24 cellular contexts compared by ENCODE assay signal in genomic region chr6:87095056-87095527, GRCh38. TPM values are rescaled to one million over a fixed set of nuclear protein-coding genes. Genes with fewer than 3 reads are reported as not detected.
"Had no signal": no experiment of that assay in that cellular context is flagged by ENCODE, and none has a peak within 500 bp of the region (broad histone marks: within the 10 kb centered on the region; RNA-seq: fewer than 3 reads in every experiment).

Gene CGA (minus strand): TSS chr6:87095106. CDS start chr6:87088200, 6,906 bp downstream.

- H3K27ac ChIP-seq: neutrophil, tibial artery, vagina had no signal

- H3K9me3 ChIP-seq: neutrophil, tibial artery, vagina had no signal

- H3K27me3 Mint-ChIP-seq: brain had no signal

- ATAC-seq: activated T-cell treated with anti-CD3 and anti-CD28 coated beads, Interleukin-2, amount 50 U/mL, for 72 hours; left ventricle myocardium superior; natural killer cell had no signal

- H3K4me1 Mint-ChIP-seq: activated CD4-positive, alpha-beta T cell treated with anti-CD3 and anti-CD28 coated beads, Interleukin-2, amount 10 ng/mL, durations not matched to agents 7 days and 5 days; central memory CD8-positive, alpha-beta T cell; natural killer cell had no signal

- H3K4me3 ChIP-seq: tibial artery, vagina had no signal

- H3K4me3 Mint-ChIP-seq: activated CD4-positive, alpha-beta T cell treated with anti-CD3 and anti-CD28 coated beads, Interleukin-2, amount 10 ng/mL, durations not matched to agents 7 days and 5 days; activated naive CD8-positive, alpha-beta T cell; activated T-cell treated with anti-CD3 and anti-CD28 coated beads, Interleukin-2, amount 50 U/mL, for 72 hours; brain; central memory CD8-positive, alpha-beta T cell; natural killer cell had no signal

- H3K4me1 ChIP-seq: tibial artery, vagina had no signal

- H3K36me3 Mint-ChIP-seq: activated naive CD8-positive, alpha-beta T cell; brain; natural killer cell had no signal

- H3K27me3 ChIP-seq: neutrophil, vagina had no signal

- H3K9me3 Mint-ChIP-seq: activated CD4-positive, alpha-beta T cell treated with anti-CD3 and anti-CD28 coated beads, Interleukin-2, amount 10 ng/mL, durations not matched to agents 7 days and 5 days; activated T-cell treated with anti-CD3 and anti-CD28 coated beads, Interleukin-2, amount 50 U/mL, for 72 hours; brain; central memory CD8-positive, alpha-beta T cell; natural killer cell had no signal

- H3K27ac Mint-ChIP-seq: activated CD4-positive, alpha-beta T cell treated with anti-CD3 and anti-CD28 coated beads, Interleukin-2, amount 10 ng/mL, durations not matched to agents 7 days and 5 days; activated naive CD8-positive, alpha-beta T cell; activated T-cell treated with anti-CD3 and anti-CD28 coated beads, Interleukin-2, amount 50 U/mL, for 72 hours; brain; natural killer cell had no signal

- DNase-seq: activated CD4-positive, alpha-beta T cell treated with anti-CD3 and anti-CD28 coated beads, Interleukin-2, amount 10 ng/mL, durations not matched to agents 7 days and 5 days; activated CD8-positive, alpha-beta memory T cell treated with anti-CD3 and anti-CD28 coated beads, Interleukin-2, amount 50 U/mL, for 48 hours; activated gamma-delta T cell; activated T-cell treated with anti-CD3 and anti-CD28 coated beads, Interleukin-2, amount 50 U/mL, for 72 hours; amniotic stem cell; cortex of kidney; effector CD8-positive, alpha-beta T cell; head of caudate nucleus; kidney glomerular epithelial cell; left ventricle myocardium superior; mesenchymal stem cell; natural killer cell; retina; stimulated activated CD4-positive, alpha-beta T cell treated with anti-CD3 and anti-CD28 coated beads, Interleukin-4, amount 100 ng/mL, for 24 hours; stimulated activated naive CD4-positive, alpha-beta T cell; tibial artery had no signal

- H3K36me3 ChIP-seq: neutrophil, tibial artery, vagina had no signal

RNA-seq across cellular contexts. Expression of gene CGA, which starts in this region (rescaled TPM):
- total RNA-seq: activated CD4-positive, alpha-beta T cell treated with anti-CD3 and anti-CD28 coated beads, Interleukin-2, amount 10 ng/mL, durations not matched to agents 7 days and 5 days; activated T-cell treated with anti-CD3 and anti-CD28 coated beads, Interleukin-2, amount 50 U/mL, for 72 hours; frontal cortex; natural killer cell; skeletal muscle tissue; subcutaneous adipose tissue; vagina had no signal
